Comparison of ENCODE assay signal across 8 cellular contexts in the genomic region with DNA sequence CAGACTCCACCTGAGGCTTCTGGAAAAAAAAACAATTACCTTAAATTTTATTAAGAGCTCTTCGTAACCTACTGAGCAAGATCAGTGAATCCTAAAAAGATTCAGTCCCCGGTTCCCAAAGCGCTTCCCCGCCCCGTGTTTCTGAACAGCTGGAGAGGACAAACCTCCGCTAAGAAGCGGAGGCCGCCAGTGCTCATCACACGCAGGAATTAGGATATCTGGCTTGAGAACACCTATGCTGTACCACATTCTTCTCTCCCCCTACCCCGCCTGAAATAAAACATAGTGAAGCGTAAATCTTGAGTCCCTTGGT. TPM values are rescaled to one million over a fixed set of nuclear protein-coding genes. Genes with fewer than 3 reads are reported as not detected.
DNase-seq lines count a peak whose midpoint lies in the region; ATAC-seq lines count a peak whose summit lies in the region.

No MANE protein-coding gene starts in this region.

- H3K36me3 Mint-ChIP-seq in activated CD4-positive, alpha-beta memory T cell treated with anti-CD3 and anti-CD28 coated beads for 36 hours = peaks cover 6% of the 10 kb centered on the region

- DNase-seq in Right ventricle myocardium inferior (ENCODE audit: missing footprints) = no peak
- DNase-seq in cardiac septum (ENCODE audit: low spot score) = no peak
- no peak for DNase-seq in activated CD4-positive, alpha-beta memory T cell treated with anti-CD3 and anti-CD28 coated beads for 36 hours
- no peak for DNase-seq in right cardiac atrium
- no peak for DNase-seq in glomerular visceral epithelial cell (ENCODE audit: extremely low spot score)
- DNase-seq in Ammon's horn (ENCODE audit: low spot score) = no peak

- CTCF ChIA-PET in activated CD4-positive, alpha-beta memory T cell treated with anti-CD3 and anti-CD28 coated beads for 36 hours (lab: Charles Lee) = interaction anchor here (0.6 to 1.5 kb wide), 6 partner anchors 15 to 315 kb away, joined by 3 to 6 read pairs (median 3); no protein-coding TSS in a partner anchor

- peak overlapping the region; percentile 64 for H3K27ac Mint-ChIP-seq in activated CD4-positive, alpha-beta memory T cell treated with anti-CD3 and anti-CD28 coated beads for 36 hours

- 6% methylated on average over 11 of the region's 11 CpGs for WGBS in right cardiac atrium

- no peaks in the 10 kb centered on the region for H3K4me1 ChIP-seq in right cardiac atrium (ENCODE audit: control insufficient read depth, insufficient read depth, low read length)

- H3K4me3 ChIP-seq in right cardiac atrium (ENCODE audit: low read length) (peak overlapping the region; percentile 68), skin epidermis (peak overlapping the region; percentile 71 to 100 (median 83))

- peaks cover 20% of the 10 kb centered on the region for H3K4me1 Mint-ChIP-seq in activated CD4-positive, alpha-beta memory T cell treated with anti-CD3 and anti-CD28 coated beads for 36 hours (ENCODE audit: low read depth)

- no peaks in the 10 kb centered on the region for H3K9me3 ChIP-seq in right cardiac atrium (ENCODE audit: control insufficient read depth, low read length)

- no peaks in the 10 kb centered on the region for H3K9me3 Mint-ChIP-seq in activated CD4-positive, alpha-beta memory T cell treated with anti-CD3 and anti-CD28 coated beads for 36 hours

- intact Hi-C loops in Right ventricle myocardium inferior (cut with DNase I) (no loop called here), cardiac septum (cut with DNase I) (loop anchor here (5.0 kb wide), 1 partner anchor 168 kb away; a partner anchor contains a TSS), right cardiac atrium (cut with DNase I) (no loop called here)
- intact Hi-C loops in activated CD4-positive, alpha-beta memory T cell treated with anti-CD3 and anti-CD28 coated beads for 36 hours (cut with micrococcal nuclease) = loop anchor here (1.0 to 5.0 kb wide), 9 partner anchors 45 to 453 kb away; a partner anchor contains a TSS

- no peaks in the 10 kb centered on the region for H3K27me3 Mint-ChIP-seq in activated CD4-positive, alpha-beta memory T cell treated with anti-CD3 and anti-CD28 coated beads for 36 hours

- peak overlapping the region; percentile 98 for H3K4me3 Mint-ChIP-seq in activated CD4-positive, alpha-beta memory T cell treated with anti-CD3 and anti-CD28 coated beads for 36 hours

- H3K27ac ChIP-seq in right cardiac atrium (ENCODE audit: low read length) = peak overlapping the region; percentile 21
- H3K27ac ChIP-seq in skin epidermis = peak overlapping the region in 17 of 21 experiments; percentile 23 to 96 (median 91)

- H3K27me3 ChIP-seq in right cardiac atrium (ENCODE audit: control insufficient read depth, insufficient read depth) = no peaks in the 10 kb centered on the region

- POLR2A ChIA-PET in activated CD4-positive, alpha-beta memory T cell treated with anti-CD3 and anti-CD28 coated beads for 36 hours (lab: Charles Lee) = interaction anchor here (0.6 to 1.4 kb wide), 4 partner anchors 45 to 349 kb away, joined by 3 to 6 read pairs (median 4); no protein-coding TSS in a partner anchor

- ATAC-seq in Right ventricle myocardium inferior (peak; percentile 0), right cardiac atrium (peak in 1 of 2 donors; percentile 4), HG03432 (IDR thresholded peaks at IDR 0.05; ENCODE audit: unreplicated experiment) (no peak)

RNA-seq across cellular contexts. Expression of a gene that starts 0.8 kb away (rescaled TPM):
- total RNA-seq in Right ventricle myocardium inferior (20.5 TPM), cardiac septum (21.9 TPM), right cardiac atrium (10 to 100 TPM; 21.9 to 27.3 (median 22.4) TPM)
- total RNA-seq in activated CD4-positive, alpha-beta memory T cell treated with anti-CD3 and anti-CD28 coated beads for 36 hours = 10 to 100 TPM; 22.2 to 25.3 TPM
- 13.2 TPM for polyA plus RNA-seq in right cardiac atrium

RNA-seq across cellular contexts. Expression of a gene that starts 52.0 kb away (rescaled TPM):
- total RNA-seq in Right ventricle myocardium inferior = 484 TPM
- total RNA-seq in cardiac septum = 475 TPM
- total RNA-seq in activated CD4-positive, alpha-beta memory T cell treated with anti-CD3 and anti-CD28 coated beads for 36 hours = 1,000 to 10,000 TPM; 1,107 to 1,148 TPM
- 100 to 1,000 TPM; 381 to 731 (median 541) TPM for total RNA-seq in right cardiac atrium
- polyA plus RNA-seq in right cardiac atrium = 504 TPM

Comparison
In these comparisons a context has a peak if more than half of its experiments do, and no peak if none do; other contexts are left out.
1. intact Hi-C loops: an anchor here in cardiac septum (5.0 kb wide) and activated CD4-positive, alpha-beta memory T cell treated with anti-CD3 and anti-CD28 coated beads for 36 hours (1.0 to 5.0 kb wide); none called in Right ventricle myocardium inferior and right cardiac atrium.